In the genomic region with DNA sequence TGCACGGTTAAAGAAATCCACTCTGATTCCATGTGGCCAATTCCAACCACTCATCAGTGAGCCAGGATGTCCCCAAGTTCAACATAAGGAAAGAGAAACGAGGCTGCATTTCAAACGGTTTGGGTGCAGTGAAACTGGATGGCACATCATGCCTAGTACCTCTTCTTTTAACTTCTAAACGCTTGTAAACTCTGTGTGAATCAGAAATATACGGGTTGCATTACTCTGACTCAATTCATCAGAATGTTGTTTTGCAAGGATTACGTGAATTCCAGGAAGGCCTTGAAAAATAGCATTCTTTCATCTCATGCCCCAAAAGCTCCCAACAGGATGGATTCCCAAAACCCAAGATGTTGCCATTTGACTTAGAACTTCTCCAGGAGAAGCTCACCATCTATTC, we compare ENCODE assay signal across 15 cellular contexts.
DNase-seq lines count a peak whose midpoint lies in the region; ATAC-seq and TF ChIP-seq lines count a peak whose summit lies in the region.
"Had no signal": no experiment of that assay in that cellular context is flagged by ENCODE, and none has a peak within 500 bp of the region (broad histone marks: within the 10 kb centered on the region; RNA-seq: fewer than 3 reads in every experiment).

No MANE protein-coding gene starts in this region.

- H3K9me3 Mint-ChIP-seq in activated naive CD4-positive, alpha-beta T cell treated with anti-CD3 and anti-CD28 coated beads, Interleukin-2, amount 10 ng/mL, durations not matched to agents 7 days and 5 days: peaks cover 2% of the 10 kb centered on the region
- H3K9me3 Mint-ChIP-seq: activated T-helper 2 cell treated with anti-CD3 and anti-CD28 coated beads, Interferon-gamma antibody, Interleukin-2, Interleukin-4, amounts not matched to agents 10 μg/mL and 5 μg/mL and 100 μg/mL, durations not matched to agents 14 hours and 24 hours and 36 hours had no signal

- no peaks in the 10 kb centered on the region for H3F3A ChIP-seq in PC-3 (ENCODE audit: low read length, unreplicated experiment)

- no peaks in the 10 kb centered on the region for H3K79me2 ChIP-seq in PC-3 (ENCODE audit: low read length)

- H3K4me2 ChIP-seq in PC-3 (ENCODE audit: low read length) (peak overlapping the region; percentile 54), mesenchymal stem cell (ENCODE audit: low read length, poor library complexity, severe bottlenecking) (no peak overlapping the region)

- H2BK12ac ChIP-seq in mesenchymal stem cell (ENCODE audit: low read length in 2 of 2): peak overlapping the region; percentile 81 to 89

- peak overlapping the region; percentile 25; the same call in 1 of the 2 replicates for H3K9ac ChIP-seq in PC-3 (ENCODE audit: low read length)
- peak overlapping the region; percentile 76 for H3K9ac ChIP-seq in mesenchymal stem cell (ENCODE audit: low read length)

- no peak overlapping the region for H3K4me3 Mint-ChIP-seq in activated naive CD4-positive, alpha-beta T cell treated with anti-CD3 and anti-CD28 coated beads, Interleukin-2, amount 10 ng/mL, durations not matched to agents 7 days and 5 days
- H3K4me3 Mint-ChIP-seq: neural crest cell had no signal

- no peak overlapping the region for H3K23ac ChIP-seq in mesenchymal stem cell (ENCODE audit: low read length in 2 of 2)

- ATAC-seq in PC-3 (peak; percentile 83), GM18868 (IDR thresholded peaks at IDR 0.05; ENCODE audit: unreplicated experiment) (no peak)
- ATAC-seq: left lung had no signal

- TF ChIP-seq CTCF in AG09309 (IDR thresholded peaks at IDR 0.05; ENCODE audit: control insufficient read depth, insufficient read depth, low read depth, low read length, missing control alignments) (no peak), PC-3 (conservative IDR thresholded peaks at IDR 0.05; ENCODE audit: low read depth, low read length) (no peak)

- CTCF ChIA-PET in PC-3 (lab: Charles Lee): no interaction called here
- CTCF ChIA-PET in activated naive CD4-positive, alpha-beta T cell treated with anti-CD3 and anti-CD28 coated beads, Interleukin-2, amount 10 ng/mL, durations not matched to agents 7 days and 5 days (lab: Charles Lee): no interaction called here

- peak overlapping the region; percentile 37 to 46 for H3K18ac ChIP-seq in mesenchymal stem cell (ENCODE audit: low read depth in 1 of 2, low read length in 2 of 2)

- H3K4ac ChIP-seq in mesenchymal stem cell (ENCODE audit: low read depth in 1 of 2, low read length in 2 of 2): no peak overlapping the region

- H3K14ac ChIP-seq in mesenchymal stem cell (ENCODE audit: low read length in 2 of 2): no peak overlapping the region

- DNase-seq in AG09309 (ENCODE audit: low read depth) (peak; percentile 97), PC-3 (peak; percentile 90), dermis microvascular lymphatic vessel endothelial cell (ENCODE audit: low read depth in 2 of 2) (peak; percentile 24 to 71), mesenchymal stem cell (peak; percentile 78), glomerular visceral epithelial cell (ENCODE audit: extremely low spot score) (no peak)
- no peak for DNase-seq in activated naive CD4-positive, alpha-beta T cell treated with anti-CD3 and anti-CD28 coated beads, Interleukin-2, amount 10 ng/mL, durations not matched to agents 7 days and 5 days
- no peak for DNase-seq in activated naive CD4-positive, alpha-beta T cell treated with anti-CD3 and anti-CD28 coated beads, Interleukin-2, amount 50 U/mL, for 16 hours
- DNase-seq: AML-193; head of caudate nucleus; left lung; NCI-H1694; stimulated activated CD4-positive, alpha-beta T cell treated with anti-CD3 and anti-CD28 coated beads, Interleukin-15, amount 100 ng/mL, for 24 hours had no signal

- H3K36me3 ChIP-seq in PC-3 (ENCODE audit: low read depth, low read length) (no peaks in the 10 kb centered on the region), mesenchymal stem cell (ENCODE audit: control insufficient read depth in 1 of 2, insufficient read depth in 2 of 2, low read depth in 1 of 2, low read length in 2 of 2) (no peaks in the 10 kb centered on the region)
- H3K36me3 ChIP-seq: left lung had no signal

- no peaks in the 10 kb centered on the region for H4K20me1 ChIP-seq in PC-3 (ENCODE audit: low read length)

- no peak overlapping the region; the same call in 1 of the 2 replicates for H2AFZ ChIP-seq in PC-3 (ENCODE audit: low read length)
- H2AFZ ChIP-seq in mesenchymal stem cell (ENCODE audit: low read depth, low read length): no peak overlapping the region

- no peak overlapping the region for H2BK5ac ChIP-seq in mesenchymal stem cell (ENCODE audit: low read depth, low read length, poor library complexity, severe bottlenecking)

- no peaks in the 10 kb centered on the region for H3K4me1 Mint-ChIP-seq in activated naive CD4-positive, alpha-beta T cell treated with anti-CD3 and anti-CD28 coated beads, Interleukin-2, amount 10 ng/mL, durations not matched to agents 7 days and 5 days
- H3K4me1 Mint-ChIP-seq: neural crest cell had no signal

- POLR2A ChIA-PET in PC-3 (lab: Charles Lee; ENCODE audit: unreplicated experiment): no interaction called here

- H3K27ac ChIP-seq in PC-3 (ENCODE audit: low read length): peak overlapping the region; percentile 84
- H3K27ac ChIP-seq in mesenchymal stem cell (ENCODE audit: low read length, poor library complexity, severe bottlenecking): no peak overlapping the region

- no peaks in the 10 kb centered on the region for H3K9me2 ChIP-seq in PC-3 (replicated peaks; ENCODE audit: low read length)

- H3K27me3 ChIP-seq in PC-3 (ENCODE audit: low read length) (no peaks in the 10 kb centered on the region), mesenchymal stem cell (ENCODE audit: control insufficient read depth in 1 of 2, insufficient read depth in 1 of 2, low read length in 2 of 2) (no peaks in the 10 kb centered on the region)
- H3K27me3 ChIP-seq: left lung had no signal

- BruUV-seq in PC-3 (replicated peaks; lab: Mats Ljungman, UMichigan): no TSS peak

- H3K27ac Mint-ChIP-seq in activated naive CD4-positive, alpha-beta T cell treated with anti-CD3 and anti-CD28 coated beads, Interleukin-2, amount 10 ng/mL, durations not matched to agents 7 days and 5 days: no peak overlapping the region
- H3K27ac Mint-ChIP-seq: activated T-helper 2 cell treated with anti-CD3 and anti-CD28 coated beads, Interferon-gamma antibody, Interleukin-2, Interleukin-4, amounts not matched to agents 10 μg/mL and 5 μg/mL and 100 μg/mL, durations not matched to agents 14 hours and 24 hours and 36 hours had no signal

- no peaks in the 10 kb centered on the region for H3K79me1 ChIP-seq in mesenchymal stem cell (replicated peaks; ENCODE audit: low read length, poor library complexity, severe bottlenecking)

- peak overlapping the region; percentile 83 for H4K91ac ChIP-seq in mesenchymal stem cell (ENCODE audit: low read length)

- no peaks in the 10 kb centered on the region for H3K9me3 ChIP-seq in PC-3 (ENCODE audit: low read length)
- no peaks in the 10 kb centered on the region for H3K9me3 ChIP-seq in mesenchymal stem cell (ENCODE audit: control insufficient read depth, low read length)
- H3K9me3 ChIP-seq: left lung had no signal

- H3K4me1 ChIP-seq in PC-3 (ENCODE audit: insufficient read depth, low read length) (peaks cover 25% of the 10 kb centered on the region), mesenchymal stem cell (ENCODE audit: control insufficient read depth, insufficient read depth, low read depth, low read length) (no peaks in the 10 kb centered on the region)
- H3K4me1 ChIP-seq: left lung had no signal

- H2AK5ac ChIP-seq in mesenchymal stem cell (ENCODE audit: low read length, severe bottlenecking): no peak overlapping the region

- WGBS in mesenchymal stem cell: 40% methylated on average over 6 of the region's 6 CpGs

- H4K8ac ChIP-seq in mesenchymal stem cell (ENCODE audit: low read length): peak overlapping the region; percentile 82

- H2BK15ac ChIP-seq in mesenchymal stem cell (ENCODE audit: low read depth, poor library complexity, severe bottlenecking): no peak overlapping the region

- no peak overlapping the region for H2BK120ac ChIP-seq in mesenchymal stem cell (ENCODE audit: low read depth, low read length)

- H3K36me3 Mint-ChIP-seq in activated naive CD4-positive, alpha-beta T cell treated with anti-CD3 and anti-CD28 coated beads, Interleukin-2, amount 10 ng/mL, durations not matched to agents 7 days and 5 days: no peaks in the 10 kb centered on the region

- H3K4me3 ChIP-seq in AG09309 (ENCODE audit: control insufficient read depth, low read depth, low read length) (no peak overlapping the region), PC-3 (ENCODE audit: low read length) (no peak overlapping the region; the same call in 1 of the 2 replicates), mesenchymal stem cell (ENCODE audit: insufficient read depth in 1 of 2, low read depth in 1 of 2, low read length in 2 of 2) (peak overlapping the region in 1 of 2 experiments; percentile 15)
- H3K4me3 ChIP-seq: left lung had no signal

- H3K27me3 Mint-ChIP-seq in activated naive CD4-positive, alpha-beta T cell treated with anti-CD3 and anti-CD28 coated beads, Interleukin-2, amount 10 ng/mL, durations not matched to agents 7 days and 5 days: no peaks in the 10 kb centered on the region

- intact Hi-C loops in PC-3 (cut with micrococcal nuclease): no loop called here

Comparison
In these comparisons a context has a peak if more than half of its experiments do, and no peak if none do; other contexts are left out.
1. DNase-seq: peak in AG09309 (single experiment), PC-3 (single experiment), dermis microvascular lymphatic vessel endothelial cell (2 of 2) and mesenchymal stem cell (single experiment); none in activated naive CD4-positive, alpha-beta T cell treated with anti-CD3 and anti-CD28 coated beads, Interleukin-2, amount 10 ng/mL, durations not matched to agents 7 days and 5 days (single experiment), activated naive CD4-positive, alpha-beta T cell treated with anti-CD3 and anti-CD28 coated beads, Interleukin-2, amount 50 U/mL, for 16 hours (single experiment) and glomerular visceral epithelial cell (single experiment).